ENCODE assay signal across 18 cellular contexts in genomic region chr12:15196221-15196620, GRCh38. TPM values are rescaled to one million over a fixed set of nuclear protein-coding genes. Genes with fewer than 3 reads are reported as not detected.
"Had no signal": no experiment of that assay in that cellular context is flagged by ENCODE, and none has a peak within 500 bp of the region (broad histone marks: within the 10 kb centered on the region; RNA-seq: fewer than 3 reads in every experiment).

No MANE protein-coding gene starts in this region.

- H3K9me3 ChIP-seq: colonic mucosa, esophagus muscularis mucosa, pancreas had no signal

- H3K27ac ChIP-seq: colonic mucosa, neural progenitor cell had no signal

- H3K4me3 ChIP-seq: colonic mucosa, esophagus muscularis mucosa, neural progenitor cell, pancreas had no signal

- H2AFZ ChIP-seq: neural progenitor cell had no signal

- H3K4me2 ChIP-seq: neural progenitor cell had no signal

- H3K36me3 ChIP-seq: colonic mucosa, esophagus muscularis mucosa, neural progenitor cell, pancreas had no signal

- ATAC-seq: activated naive CD4-positive, alpha-beta T cell treated with anti-CD3 and anti-CD28 coated beads, Interleukin-2, amount 50 U/mL, for 72 hours; activated T-cell treated with anti-CD3 and anti-CD28 coated beads, Interleukin-2, amount 50 U/mL, for 72 hours; pancreas; stimulated activated effector memory CD8-positive, alpha-beta T cell treated with anti-CD3 and anti-CD28 coated beads, Interleukin-12 subunit alpha, Interleukin-12 subunit beta, amount 100 ng/mL, for 72 hours had no signal

- DNase-seq: activated CD4-positive, alpha-beta T cell treated with anti-CD3 and anti-CD28 coated beads, Interleukin-2, amount 10 ng/mL, durations not matched to agents 7 days and 5 days; activated CD4-positive, CD25-positive, alpha-beta regulatory T cell; activated CD8-positive, alpha-beta memory T cell treated with anti-CD3 and anti-CD28 coated beads, Interleukin-2, amount 50 U/mL, for 48 hours; activated gamma-delta T cell; activated T-cell treated with anti-CD3 and anti-CD28 coated beads, Interleukin-2, amount 50 U/mL, for 72 hours; amniotic stem cell; central memory CD4-positive, alpha-beta T cell; colonic mucosa; foreskin fibroblast; pancreas; retina; SW 1271; trophoblast cell had no signal

- H3K27me3 ChIP-seq: colonic mucosa, esophagus muscularis mucosa, neural progenitor cell, pancreas had no signal

- H3K9ac ChIP-seq: neural progenitor cell had no signal

- H3K4me1 ChIP-seq: colonic mucosa, neural progenitor cell had no signal

RNA-seq across cellular contexts. Expression of gene RERG, which starts 25.0 kb away (rescaled TPM):
- total RNA-seq: activated naive CD4-positive, alpha-beta T cell treated with anti-CD3 and anti-CD28 coated beads, Interleukin-2, amount 50 U/mL, for 72 hours; activated T-cell treated with anti-CD3 and anti-CD28 coated beads, Interleukin-2, amount 50 U/mL, for 72 hours; T-helper 2 cell treated with Interferon-gamma antibody and Interleukin-4, amounts not matched to agents 100 ng/mL and 5 ng/mL, for 36 hours had no signal
